ENCODE assay signal across 28 cellular contexts in the genomic region with DNA sequence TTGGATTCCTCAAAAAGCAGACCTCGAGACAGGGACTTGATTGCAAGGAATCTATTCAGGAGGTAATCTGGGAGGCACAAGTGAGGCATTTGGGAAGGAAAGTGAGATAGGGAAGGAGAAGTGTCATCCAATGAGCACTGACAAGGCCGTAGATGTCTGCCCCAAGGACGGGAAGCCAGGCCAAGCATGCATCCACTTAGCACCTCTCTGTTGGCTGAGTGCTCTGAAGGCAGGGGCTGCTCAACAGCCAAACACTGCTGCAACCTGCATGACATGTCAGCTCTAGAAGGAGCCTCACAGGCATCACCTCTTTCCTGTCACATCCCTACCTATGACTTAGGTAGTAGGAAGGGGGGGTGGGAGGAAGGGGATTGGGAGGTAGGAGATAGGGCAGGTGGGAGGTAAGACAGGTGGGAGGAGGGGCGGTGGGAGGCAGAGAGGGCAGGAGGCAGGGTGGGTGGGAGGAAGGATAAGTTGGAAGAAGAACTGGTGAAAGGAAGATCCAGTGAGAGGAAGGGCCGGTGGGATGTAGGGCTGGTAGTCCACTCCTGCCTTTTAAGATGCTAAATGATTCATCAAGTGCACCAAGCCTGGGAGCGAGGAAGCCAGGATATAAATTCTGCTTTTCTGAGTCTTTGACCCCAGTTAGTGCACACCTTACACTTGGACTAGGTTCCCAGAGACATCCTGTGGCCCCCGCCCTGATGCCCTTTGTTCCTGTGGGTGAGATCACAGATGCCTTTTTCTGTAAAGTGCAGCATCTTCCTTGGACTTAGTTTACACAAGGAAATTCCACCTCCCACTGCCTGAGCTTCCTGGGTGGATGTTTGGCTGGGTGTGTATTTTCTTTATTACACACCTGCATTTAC.
"Had no signal": no experiment of that assay in that cellular context is flagged by ENCODE, and none has a peak within 500 bp of the region (broad histone marks: within the 10 kb centered on the region; RNA-seq: fewer than 3 reads in every experiment).

No MANE protein-coding gene starts in this region.

- H3K27ac ChIP-seq: gastrocnemius medialis, left lung, upper lobe of left lung, VCaP had no signal

- H3K27ac Mint-ChIP-seq: activated naive CD8-positive, alpha-beta T cell; activated T-helper 2 cell treated with anti-CD3 and anti-CD28 coated beads, Interferon-gamma antibody, Interleukin-2, Interleukin-4, amounts not matched to agents 10 μg/mL and 5 μg/mL and 100 μg/mL, durations not matched to agents 14 hours and 24 hours and 36 hours; immature natural killer cell; nephron; stimulated activated memory B cell treated with anti-CD40 and anti-IgM and Interleukin-4, amounts not matched to agents 10 μg/mL and 1 μg/mL and 100 μg/mL, for 72 hours; stimulated activated naive CD8-positive, alpha-beta T cell treated with anti-CD3 and anti-CD28 coated beads, Interleukin-15, amount 100 ng/mL, for 72 hours; T-helper 1 cell treated with Interleukin-12 subunit alpha and Interleukin-12 subunit beta and Interleukin-4 antibody, amounts not matched to agents 30 μg/mL and 1 μg/mL, for 36 hours had no signal

- H3K36me3 Mint-ChIP-seq: activated naive CD8-positive, alpha-beta T cell; immature natural killer cell; stimulated activated memory B cell treated with anti-CD40 and anti-IgM and Interleukin-4, amounts not matched to agents 10 μg/mL and 1 μg/mL and 100 μg/mL, for 72 hours had no signal

- ATAC-seq: gastrocnemius medialis; left lung; sciatic nerve; stimulated activated memory B cell treated with anti-CD40 and anti-IgM and Interleukin-4, amounts not matched to agents 10 μg/mL and 1 μg/mL and 100 μg/mL, for 72 hours; stimulated activated naive CD8-positive, alpha-beta T cell treated with anti-CD3 and anti-CD28 coated beads, Interleukin-15, amount 100 ng/mL, for 72 hours had no signal

- H3K9me3 ChIP-seq: gastrocnemius medialis had no signal

- H3K4me1 Mint-ChIP-seq: central memory CD8-positive, alpha-beta T cell; immature natural killer cell; nephron; stimulated activated memory B cell treated with anti-CD40 and anti-IgM and Interleukin-4, amounts not matched to agents 10 μg/mL and 1 μg/mL and 100 μg/mL, for 72 hours; stimulated activated naive CD8-positive, alpha-beta T cell treated with anti-CD3 and anti-CD28 coated beads, Interleukin-15, amount 100 ng/mL, for 72 hours had no signal

- DNase-seq: activated CD4-positive, alpha-beta T cell treated with anti-CD3 and anti-CD28 coated beads for 4 hours; activated CD4-positive, alpha-beta T cell treated with anti-CD3 and anti-CD28 coated beads, Interleukin-2, amount 50 U/mL, for 48 hours; activated T-cell treated with anti-CD3 and anti-CD28 coated beads, Interleukin-2, amount 50 U/mL, for 48 hours; anterior cingulate cortex; dermis blood vessel endothelial cell; effector CD4-positive, alpha-beta T cell; gastrocnemius medialis; hippocampal formation; immature natural killer cell; left lung; small intestine; stimulated activated CD4-positive, alpha-beta T cell treated with anti-CD3 and anti-CD28 coated beads, Interleukin-1b, Interleukin-23, amount 100 ng/mL, for 48 hours; stimulated activated CD4-positive, alpha-beta T cell treated with anti-CD3 and anti-CD28 coated beads, Interleukin-4, amount 100 ng/mL, for 4 hours; stimulated activated CD8-positive, alpha-beta memory T cell treated with anti-CD3 and anti-CD28 coated beads, Interleukin-4, amount 100 ng/mL, for 48 hours; stimulated activated naive CD8-positive, alpha-beta T cell treated with anti-CD3 and anti-CD28 coated beads, Interleukin-15, amount 100 ng/mL, for 72 hours; substantia nigra; SW 1271; T-helper 9 cell; upper lobe of left lung had no signal

- H3K4me3 ChIP-seq: gastrocnemius medialis, left lung, lung, upper lobe of left lung had no signal

- H3K27me3 ChIP-seq: gastrocnemius medialis, left lung, upper lobe of left lung had no signal

- H3K4me3 Mint-ChIP-seq: activated naive CD8-positive, alpha-beta T cell; central memory CD8-positive, alpha-beta T cell; immature natural killer cell; nephron; stimulated activated memory B cell treated with anti-CD40 and anti-IgM and Interleukin-4, amounts not matched to agents 10 μg/mL and 1 μg/mL and 100 μg/mL, for 72 hours; stimulated activated naive CD8-positive, alpha-beta T cell treated with anti-CD3 and anti-CD28 coated beads, Interleukin-15, amount 100 ng/mL, for 72 hours; T-helper 1 cell treated with Interleukin-12 subunit alpha and Interleukin-12 subunit beta and Interleukin-4 antibody, amounts not matched to agents 30 μg/mL and 1 μg/mL, for 36 hours had no signal

- H3K36me3 ChIP-seq: gastrocnemius medialis, left lung, upper lobe of left lung had no signal

- H3K27me3 Mint-ChIP-seq: stimulated activated memory B cell treated with anti-CD40 and anti-IgM and Interleukin-4, amounts not matched to agents 10 μg/mL and 1 μg/mL and 100 μg/mL, for 72 hours had no signal
